Comparison of ENCODE assay signal across 6 cellular contexts in the genomic region with DNA sequence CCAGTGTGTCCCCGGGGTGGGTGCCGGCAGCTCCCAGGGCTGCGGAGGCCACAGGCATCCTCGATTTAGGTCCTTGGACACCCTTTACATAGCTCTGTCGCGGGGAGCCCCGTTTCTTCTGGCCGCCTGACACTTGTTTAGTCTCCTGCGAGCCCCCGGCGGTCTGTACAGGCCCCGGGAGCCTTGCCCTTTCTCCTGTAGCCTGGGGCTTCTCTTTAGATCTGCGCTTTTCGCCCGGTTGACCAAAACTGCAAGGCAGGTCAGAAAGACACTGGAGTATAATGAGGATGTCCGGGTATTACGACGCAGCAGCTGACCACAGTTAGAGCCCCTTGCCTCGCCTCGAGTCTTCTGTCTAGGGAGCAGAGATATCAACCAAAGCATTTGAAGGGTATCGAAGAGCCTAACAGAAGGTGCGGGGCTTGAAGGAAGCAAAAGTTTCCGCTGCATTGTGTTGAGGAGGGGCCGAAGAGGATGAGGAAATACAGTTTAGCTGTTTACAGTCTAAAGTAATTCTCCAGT. TPM values are rescaled to one million over a fixed set of nuclear protein-coding genes. Genes with fewer than 3 reads are reported as not detected.
DNase-seq lines count a peak whose midpoint lies in the region; ATAC-seq and TF ChIP-seq lines count a peak whose summit lies in the region.

No MANE protein-coding gene starts in this region.

- H3K27me3 ChIP-seq in tibial nerve = no peaks in the 10 kb centered on the region

- no peaks in the 10 kb centered on the region for H3K36me3 ChIP-seq in tibial nerve

- TF ChIP-seq POLR2A in tibial nerve (IDR thresholded peaks at IDR 0.05) = no peak

- H3K9me3 ChIP-seq in tibial nerve = no peaks in the 10 kb centered on the region

- DNase-seq in NCI-H1417 (lab: John Stamatoyannopoulos, UW) (peak in 2 of 3 experiments; percentile 75 to 78), NCI-H1417 treated with DMSO at 0.1 percent for 48 hours (lab: John Stamatoyannopoulos, UW) (no peak), OCI-M1 (lab: John Stamatoyannopoulos, UW) (peak; percentile 57), left cardiac atrium (no peak), tibial nerve (ENCODE audit: low spot score in 2 of 2) (peak in 1 of 2 donors; percentile 5)
- DNase-seq in stimulated activated CD4-positive, alpha-beta T cell treated with anti-CD3 and anti-CD28 coated beads, Interleukin-4, amount 100 ng/mL, for 24 hours = no peak

- intact Hi-C loops in left cardiac atrium (cut with DNase I) = no loop called here

- TF ChIP-seq EP300 in tibial nerve (IDR thresholded peaks at IDR 0.05) = no peak

- peak overlapping the region; percentile 53 to 72 (median 59) for H3K4me3 ChIP-seq in tibial nerve

- peak overlapping the region; percentile 71 to 92 (median 84) for H3K27ac ChIP-seq in tibial nerve

- 1 to 44% methylated on average over 19 to 24 of the region's 24 CpGs for WGBS in tibial nerve, 2 donors

- H3K4me1 ChIP-seq in tibial nerve = peaks cover 0 to 30% (median 4%) of the 10 kb centered on the region in 4 donors

- TF ChIP-seq CTCF in tibial nerve (IDR thresholded peaks at IDR 0.05) = no peak

- peak; percentile 3 to 12 for ATAC-seq in left cardiac atrium

RNA-seq across cellular contexts. Expression of a gene that starts 0.4 kb away (rescaled TPM):
- total RNA-seq in left cardiac atrium (10 to 100 TPM; 11.8 to 13.4 TPM), tibial nerve (10 to 100 TPM in 3 of 4 donors, 1 to 10 TPM in 1; 6.9 to 17.7 (median 11.5) TPM)

RNA-seq across cellular contexts. Expression of a gene that starts 0.8 kb away (rescaled TPM):
- total RNA-seq in left cardiac atrium (10 to 100 TPM; 18.4 to 19.4 TPM), tibial nerve (10 to 100 TPM; 22.2 to 27.0 (median 23.7) TPM)

RNA-seq across cellular contexts. Expression of a gene that starts 0.8 kb away (rescaled TPM):
- 10 to 100 TPM; 51.5 to 53.6 TPM for total RNA-seq in left cardiac atrium
- 1 to 10 TPM; 2.7 to 5.3 (median 2.8) TPM for total RNA-seq in tibial nerve

RNA-seq across cellular contexts. Expression of a gene that starts 45.1 kb away (rescaled TPM):
- total RNA-seq in left cardiac atrium (100 to 1,000 TPM; 268 to 283 TPM), tibial nerve (10 to 100 TPM; 40.2 to 83.3 (median 59.8) TPM)

RNA-seq across cellular contexts. Expression of a gene that starts 49.2 kb away (rescaled TPM):
- 10 to 100 TPM; 45.7 to 53.6 TPM for total RNA-seq in left cardiac atrium
- total RNA-seq in tibial nerve = 10 to 100 TPM in 3 of 4 donors, 1 to 10 TPM in 1; 7.2 to 28.4 (median 14.6) TPM

Comparison
In these comparisons a context has a peak if more than half of its experiments do, and no peak if none do; other contexts are left out.
1. DNase-seq: peak in NCI-H1417 (2 of 3) and OCI-M1 (single experiment); none in NCI-H1417 treated with DMSO at 0.1 percent for 48 hours (single experiment), left cardiac atrium (single experiment) and stimulated activated CD4-positive, alpha-beta T cell treated with anti-CD3 and anti-CD28 coated beads, Interleukin-4, amount 100 ng/mL, for 24 hours (single experiment).
2. RNA of a gene that starts 0.8 kb away (total RNA-seq): 51.5 to 53.6 TPM in left cardiac atrium; 2.7 to 5.3 TPM in tibial nerve; every median in the first group is over 4 times any median in the second.